Comparison of ENCODE assay signal across 8 cellular contexts in the genomic region with DNA sequence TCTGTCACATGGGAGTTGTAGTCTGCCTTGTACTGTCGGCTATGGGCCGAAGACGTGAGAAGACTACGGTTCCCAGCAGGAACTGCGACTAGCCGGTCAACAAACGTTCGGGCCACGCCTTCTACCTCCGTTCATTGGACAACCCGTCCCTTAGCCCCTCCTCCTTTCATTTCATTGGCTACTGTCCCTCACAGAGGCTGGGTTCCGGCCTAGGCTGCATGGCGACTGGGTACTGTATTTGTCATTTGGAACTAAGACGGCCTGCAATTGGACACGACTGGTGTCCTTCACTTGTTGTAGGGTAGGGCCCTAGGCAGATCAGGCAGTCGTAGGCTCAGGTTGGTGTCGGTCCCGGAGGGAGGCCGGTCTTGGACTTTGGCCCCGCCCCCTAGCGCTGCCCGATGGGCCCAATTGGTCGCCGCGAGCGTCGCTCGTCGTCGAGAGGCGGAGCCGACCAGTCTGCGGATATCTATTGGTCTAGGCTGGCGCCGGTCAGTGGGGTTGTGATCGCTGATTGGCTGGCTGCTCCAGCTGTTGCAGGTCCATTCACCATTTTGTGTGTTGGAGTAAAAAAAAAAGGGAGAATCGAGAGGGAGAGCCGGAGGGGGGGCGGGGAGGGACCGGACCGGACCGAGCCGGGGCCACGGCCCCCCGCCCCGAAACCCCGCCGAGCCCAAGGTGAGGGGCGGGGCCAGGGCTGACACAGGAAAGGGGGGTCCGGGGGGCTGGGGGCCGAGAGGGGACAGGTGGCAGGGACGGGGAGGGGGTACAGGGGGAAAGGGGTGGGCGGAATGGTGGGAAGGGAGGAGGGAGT. TPM values are rescaled to one million over a fixed set of nuclear protein-coding genes. Genes with fewer than 3 reads are reported as not detected.
DNase-seq lines count a peak whose midpoint lies in the region; ATAC-seq and TF ChIP-seq lines count a peak whose summit lies in the region.

Gene CIC, plus strand, starts transcription at position 549 of the 814 bp plus-strand sequence. CDS start 2,532 bp downstream, outside the sequence.

- peak; percentile 100 for DNase-seq in CMK (ENCODE audit: low read depth)
- peak in 75 of 76 experiments; percentile 98 to 100 (median 100) for DNase-seq in HUDEP-2 (lab: John Stamatoyannopoulos, UW; ENCODE audit: unreplicated experiment in 76 of 76)
- peak; percentile 100 for DNase-seq in NOMO-1 treated with dmso at 0.1 percent for 144 hours (lab: John Stamatoyannopoulos, UW; ENCODE audit: unreplicated experiment)
- peak; percentile 95 to 97 (median 96) for DNase-seq in activated CD8-positive, alpha-beta memory T cell treated with anti-CD3 and anti-CD28 coated beads for 48 hours (ENCODE audit: low read depth in 2 of 3, low spot score in 2 of 3)
- DNase-seq in effector memory CD4-positive, alpha-beta T cell = peak; percentile 99
- peak; percentile 100 for DNase-seq in lung (ENCODE audit: low spot score)
- peak; percentile 96 to 99 (median 98) for DNase-seq in stimulated activated CD4-positive, alpha-beta T cell treated with anti-CD3 and anti-CD28 coated beads, TNF-alpha, amount 100 ng/mL, for 4 hours (ENCODE audit: low read depth in 3 of 3)

- peaks cover 26% of the 10 kb centered on the region for H3K4me1 ChIP-seq in effector memory CD4-positive, alpha-beta T cell (ENCODE audit: control insufficient read depth, insufficient read depth, low read length, poor library complexity, severe bottlenecking)
- H3K4me1 ChIP-seq in lung (ENCODE audit: control insufficient read depth in 2 of 2, insufficient read depth in 2 of 2, low read length in 2 of 2) = peaks cover 9 to 11% of the 10 kb centered on the region in 2 donors

- no peak for TF ChIP-seq CTCF in lung (IDR thresholded peaks at IDR 0.05; ENCODE audit: control extremely low read depth, extremely low read depth)

- no peaks in the 10 kb centered on the region for H3K9me3 ChIP-seq in effector memory CD4-positive, alpha-beta T cell (ENCODE audit: control insufficient read depth, low read length)
- no peaks in the 10 kb centered on the region for H3K9me3 ChIP-seq in lung (ENCODE audit: control insufficient read depth in 2 of 2, insufficient read depth in 1 of 2, low read length in 1 of 2)

- 0 to 1% methylated on average over 47 to 53 of the region's 53 CpGs for WGBS in lung, 2 donors

- peaks cover 22% of the 10 kb centered on the region for H3K36me3 ChIP-seq in effector memory CD4-positive, alpha-beta T cell (ENCODE audit: control insufficient read depth, insufficient read depth, low read length)
- H3K36me3 ChIP-seq in lung (ENCODE audit: control insufficient read depth in 2 of 2, insufficient read depth in 2 of 2, low read length in 2 of 2) = peaks cover 4 to 23% of the 10 kb centered on the region in 2 donors

- ATAC-seq in GM21390 (IDR thresholded peaks at IDR 0.05; ENCODE audit: unreplicated experiment) (peak; percentile 77), lung (ENCODE audit: insufficient read depth, low FRiP score) (peak; percentile 87)

- no peaks in the 10 kb centered on the region for H3K27me3 ChIP-seq in effector memory CD4-positive, alpha-beta T cell (replicated peaks; ENCODE audit: control insufficient read depth, insufficient read depth, low read length, poor library complexity, severe bottlenecking)
- H3K27me3 ChIP-seq in lung (ENCODE audit: control insufficient read depth, insufficient read depth) = no peaks in the 10 kb centered on the region

- H3K27ac ChIP-seq in effector memory CD4-positive, alpha-beta T cell (ENCODE audit: insufficient read depth, low read length, poor library complexity, severe bottlenecking) = peak within 1 kb of the TSS; percentile 99
- H3K27ac ChIP-seq in lung (ENCODE audit: low read depth in 1 of 2, low read length in 1 of 2) = peak within 1 kb of the TSS; percentile 96 to 97

- peak within 1 kb of the TSS; percentile 63 for H3K4me3 ChIP-seq in effector memory CD4-positive, alpha-beta T cell (ENCODE audit: insufficient read depth, low read depth, low read length, poor library complexity, severe bottlenecking)
- peak within 1 kb of the TSS; percentile 72 for H3K4me3 ChIP-seq in lung

RNA-seq across cellular contexts. Expression of gene CIC, which starts in this region (rescaled TPM):
- 10 to 100 TPM; 31.2 to 84.5 TPM for total RNA-seq in lung
- 10 to 100 TPM; 38.2 to 43.0 TPM for polyA plus RNA-seq in lung

Comparison
In these comparisons a context has a peak if more than half of its experiments do, and no peak if none do; other contexts are left out.
1. Peak in every context shown above with its lines: DNase-seq, ATAC-seq, H3K4me3 ChIP-seq and H3K27ac ChIP-seq.